ENCODE assay signal across 1 cellular context in genomic region chr11:66467756-66468155, GRCh38.
TF ChIP-seq lines count a peak whose summit lies in the region.

No MANE protein-coding gene starts in this region.

TF ChIP-seq in SK-N-SH, 30 proteins besides CTCF, POLR2A, EP300 and RAD21 (continued from another document):
- TF ChIP-seq MEF2A (IDR thresholded peaks at IDR 0.05; ENCODE audit: borderline replicate concordance, low read depth) (no peak), NFIC (IDR thresholded peaks at IDR 0.05; ENCODE audit: borderline replicate concordance) (no peak), GATA2 (CRISPR knock-in tag; IDR thresholded peaks at IDR 0.05) (no peak), POLR2AphosphoS5 (IDR thresholded peaks at IDR 0.05; ENCODE audit: low read depth, low read length) (no peak), TAF1 (IDR thresholded peaks at IDR 0.05; ENCODE audit: borderline replicate concordance, low read depth, low read length) (no peak), RCOR1 (IDR thresholded peaks at IDR 0.05; ENCODE audit: low read length) (no peak), MXI1 (IDR thresholded peaks at IDR 0.05; ENCODE audit: low read depth, low read length) (no peak), PBX3 (IDR thresholded peaks at IDR 0.05) (no peak)
